Comparison of ENCODE assay signal across 2 cellular contexts in genomic region chr1:217063065-217063908, GRCh38.
TF ChIP-seq lines count a peak whose summit lies in the region.

No MANE protein-coding gene starts in this region.

TF ChIP-seq in H1, 55 proteins besides CTCF, POLR2A, EP300 and RAD21 (continued from another document):
- TF ChIP-seq CHD1 (IDR thresholded peaks at IDR 0.05; ENCODE audit: low read depth, low read length) (no peak), BRCA1 (IDR thresholded peaks at IDR 0.05; ENCODE audit: low read depth, low read length) (no peak), TCF12 (IDR thresholded peaks at IDR 0.05; ENCODE audit: low read depth, low read length) (no peak), CHD7 (IDR thresholded peaks at IDR 0.05; ENCODE audit: insufficient replicate concordance, low read length) (no peak), RNF2 (IDR thresholded peaks at IDR 0.05; ENCODE audit: borderline replicate concordance, low read depth, low read length, missing control alignments, poor library complexity, severe bottlenecking) (no peak), TAF1 (IDR thresholded peaks at IDR 0.05; ENCODE audit: low read depth, low read length) (no peak), NRF1 (IDR thresholded peaks at IDR 0.05; ENCODE audit: low read depth, low read length) (no peak), HDAC6 (IDR thresholded peaks at IDR 0.05; ENCODE audit: low read depth, low read length) (no peak), TBP (IDR thresholded peaks at IDR 0.05; ENCODE audit: low read depth, low read length) (no peak), CBX8 (IDR thresholded peaks at IDR 0.05; ENCODE audit: borderline replicate concordance, low read depth, low read length) (no peak), MAFK (IDR thresholded peaks at IDR 0.05; ENCODE audit: low read depth, low read length) (no peak)
TF ChIP-seq in H1: peak in this region for 0.

TF ChIP-seq in SK-N-SH treated with all-trans-retinoic acid at 6 μM for 48 hours, 23 proteins besides CTCF, POLR2A, EP300 and RAD21 (continued from another document):
- TF ChIP-seq TSHZ2 (CRISPR knock-in tag; IDR thresholded peaks at IDR 0.05) (no peak), ZFP30 (CRISPR knock-in tag; IDR thresholded peaks at IDR 0.05) (no peak), ZNF70 (CRISPR knock-in tag; IDR thresholded peaks at IDR 0.05) (no peak), CSRNP3 (CRISPR knock-in tag; IDR thresholded peaks at IDR 0.05) (no peak), ZNF565 (CRISPR knock-in tag; conservative IDR thresholded peaks at IDR 0.05; ENCODE audit: low read depth) (no peak), TCF4 (CRISPR knock-in tag; IDR thresholded peaks at IDR 0.05; ENCODE audit: borderline replicate concordance) (no peak), BACH2 (CRISPR knock-in tag; IDR thresholded peaks at IDR 0.05; ENCODE audit: borderline replicate concordance) (no peak), POU6F1 (CRISPR knock-in tag; IDR thresholded peaks at IDR 0.05; ENCODE audit: borderline replicate concordance, low read depth) (no peak), ZC3H10 (CRISPR knock-in tag; IDR thresholded peaks at IDR 0.05) (no peak), CSDC2 (CRISPR knock-in tag; IDR thresholded peaks at IDR 0.05) (no peak), ISL1 (CRISPR knock-in tag; IDR thresholded peaks at IDR 0.05) (no peak), PPARA (CRISPR knock-in tag; IDR thresholded peaks at IDR 0.05; ENCODE audit: borderline replicate concordance) (no peak), SNAI2 (CRISPR knock-in tag; IDR thresholded peaks at IDR 0.05) (no peak)
